Comparison of ENCODE assay signal across 9 cellular contexts in the genomic region with DNA sequence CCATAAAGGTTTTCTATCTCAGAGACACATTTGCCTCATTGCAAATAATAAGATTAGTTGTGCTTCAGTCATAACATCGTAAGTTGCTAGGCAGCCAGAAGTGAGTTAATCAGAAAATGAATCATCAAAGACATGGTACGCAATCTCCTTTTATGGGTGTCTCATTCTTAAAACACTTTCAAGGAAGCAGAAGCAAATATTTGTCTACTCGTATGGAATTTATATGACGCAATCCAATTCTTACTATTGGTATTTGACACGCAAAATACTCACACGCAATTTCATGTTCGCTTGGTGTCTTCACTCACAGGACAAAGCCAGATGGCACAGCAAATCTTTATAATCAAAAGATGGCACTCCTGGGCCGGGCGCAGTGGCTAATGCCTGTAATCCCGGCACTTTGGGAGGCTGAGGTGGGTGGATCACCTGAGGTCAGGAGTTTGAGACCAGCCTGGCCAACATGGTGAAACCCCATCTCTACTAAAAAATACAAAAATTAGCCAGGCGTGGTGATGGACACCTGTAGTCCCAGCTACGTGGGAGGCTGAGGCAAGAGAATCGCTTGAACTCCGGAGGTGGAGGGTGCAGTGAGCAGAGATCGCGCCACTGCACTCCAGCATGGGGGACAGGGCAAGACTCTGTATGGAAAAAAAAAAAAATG. TPM values are rescaled to one million over a fixed set of nuclear protein-coding genes. Genes with fewer than 3 reads are reported as not detected.
DNase-seq lines count a peak whose midpoint lies in the region; ATAC-seq, FAIRE-seq and TF ChIP-seq lines count a peak whose summit lies in the region.
"Had no signal": no experiment of that assay in that cellular context is flagged by ENCODE, and none has a peak within 500 bp of the region (broad histone marks: within the 10 kb centered on the region; RNA-seq: fewer than 3 reads in every experiment).

No MANE protein-coding gene starts in this region.

- H3K4me1 ChIP-seq in astrocyte (ENCODE audit: insufficient read depth, low read length) = peaks cover 22% of the 10 kb centered on the region
- H3K4me1 ChIP-seq in mucosa of descending colon (ENCODE audit: low read depth) = peaks cover 6% of the 10 kb centered on the region

- H2AFZ ChIP-seq in astrocyte (ENCODE audit: low read depth, low read length) = no peak overlapping the region

- H3K27me3 Mint-ChIP-seq in astrocyte (ENCODE audit: low read depth, unreplicated experiment) = no peaks in the 10 kb centered on the region

- ATAC-seq in mucosa of descending colon (peak; percentile 94), HG03342 (IDR thresholded peaks at IDR 0.05; ENCODE audit: unreplicated experiment) (no peak), HG03378 (IDR thresholded peaks at IDR 0.05; ENCODE audit: unreplicated experiment) (no peak)

- peak overlapping the region; percentile 57 for H3K4me2 ChIP-seq in astrocyte (ENCODE audit: low read length)

- intact Hi-C loops in mucosa of descending colon (cut with DNase I, micrococcal nuclease) = no loop called here

- H3K27ac Mint-ChIP-seq in astrocyte (ENCODE audit: unreplicated experiment) = peak overlapping the region; percentile 54

- DNase-seq in Daoy (ENCODE audit: low read depth) = peak; percentile 89
- DNase-seq in MG63 = peak; percentile 70
- peak; percentile 99 for DNase-seq in astrocyte (ENCODE audit: low read depth)
- peak in 1 of 3 donors; percentile 26 for DNase-seq in mucosa of descending colon
- DNase-seq in SHP77 (lab: John Stamatoyannopoulos, UW) = no peak
- no peak for DNase-seq in NCI-H524 treated with DMSO at 0.1 percent for 48 hours (lab: John Stamatoyannopoulos, UW)
- DNase-seq: NCI-H1048 had no signal

- no peak overlapping the region for H3K4me3 ChIP-seq in MG63
- no peak overlapping the region for H3K4me3 ChIP-seq in astrocyte (ENCODE audit: insufficient read depth, low read depth, low read length)
- H3K4me3 ChIP-seq in mucosa of descending colon = no peak overlapping the region

- H4K20me1 ChIP-seq in astrocyte (ENCODE audit: insufficient read depth, low read length) = no peaks in the 10 kb centered on the region

- H3K27ac ChIP-seq in astrocyte (ENCODE audit: low read depth, low read length) = peak overlapping the region; percentile 99

- no peaks in the 10 kb centered on the region for H3K27me3 ChIP-seq in MG63
- no peaks in the 10 kb centered on the region for H3K27me3 ChIP-seq in astrocyte (ENCODE audit: insufficient read depth, low read length)

- H3K4me1 Mint-ChIP-seq in astrocyte (ENCODE audit: low read depth, unreplicated experiment) = peaks cover 5% of the 10 kb centered on the region

- TF ChIP-seq CTCF in astrocyte (IDR thresholded peaks at IDR 0.05; ENCODE audit: insufficient read depth, low read depth, low read length) = no peak
- TF ChIP-seq CTCF in mucosa of descending colon (IDR thresholded peaks at IDR 0.05) = no peak

- peaks cover 5% of the 10 kb centered on the region for H3K36me3 Mint-ChIP-seq in astrocyte (ENCODE audit: low read depth, unreplicated experiment)

- peak overlapping the region; percentile 85 for H3K9ac ChIP-seq in astrocyte (ENCODE audit: low read length)

- FAIRE-seq in astrocyte (lab: Jason Lieb, UNC) = peak; percentile 90

- no peak overlapping the region for H3K4me3 Mint-ChIP-seq in astrocyte (ENCODE audit: unreplicated experiment)

- H3K9me3 ChIP-seq in MG63 (no peaks in the 10 kb centered on the region), astrocyte (ENCODE audit: insufficient read depth, low read depth, low read length) (no peaks in the 10 kb centered on the region), mucosa of descending colon (no peaks in the 10 kb centered on the region)

- H3K36me3 ChIP-seq in MG63 (no peaks in the 10 kb centered on the region; the same call in 1 of the 2 replicates), astrocyte (ENCODE audit: insufficient read depth, low read length) (no peaks in the 10 kb centered on the region), mucosa of descending colon (ENCODE audit: low read depth) (no peaks in the 10 kb centered on the region)

- H3K9me3 Mint-ChIP-seq in astrocyte (ENCODE audit: unreplicated experiment) = no peaks in the 10 kb centered on the region

- H3K79me2 ChIP-seq in astrocyte (ENCODE audit: insufficient read depth, low read length) = peaks cover 8% of the 10 kb centered on the region

RNA-seq across cellular contexts. Expression of gene HLCS, which starts 56.4 kb away (rescaled TPM):
- total RNA-seq in Daoy (2014; rRNA removed; shearing (Covaris generic)) = 27.0 and 33.1 TPM in 2 replicates
- 4.2 and 5.2 TPM in 2 replicates for total RNA-seq in MG63 (2014; rRNA removed; shearing (Covaris generic); ENCODE audit: low replicate concordance)
- total RNA-seq in astrocyte (20.9 and 24.3 TPM in 2 replicates), mucosa of descending colon (10 to 100 TPM; 13.3 to 16.7 (median 14.9) TPM)

Comparison
In these comparisons a context has a peak if more than half of its experiments do, and no peak if none do; other contexts are left out.
1. DNase-seq: peak in Daoy (single experiment), MG63 (single experiment) and astrocyte (single experiment); none in SHP77 (0 of 2) and NCI-H524 treated with DMSO at 0.1 percent for 48 hours (single experiment).